8 cellular contexts compared by ENCODE assay signal in the genomic region with DNA sequence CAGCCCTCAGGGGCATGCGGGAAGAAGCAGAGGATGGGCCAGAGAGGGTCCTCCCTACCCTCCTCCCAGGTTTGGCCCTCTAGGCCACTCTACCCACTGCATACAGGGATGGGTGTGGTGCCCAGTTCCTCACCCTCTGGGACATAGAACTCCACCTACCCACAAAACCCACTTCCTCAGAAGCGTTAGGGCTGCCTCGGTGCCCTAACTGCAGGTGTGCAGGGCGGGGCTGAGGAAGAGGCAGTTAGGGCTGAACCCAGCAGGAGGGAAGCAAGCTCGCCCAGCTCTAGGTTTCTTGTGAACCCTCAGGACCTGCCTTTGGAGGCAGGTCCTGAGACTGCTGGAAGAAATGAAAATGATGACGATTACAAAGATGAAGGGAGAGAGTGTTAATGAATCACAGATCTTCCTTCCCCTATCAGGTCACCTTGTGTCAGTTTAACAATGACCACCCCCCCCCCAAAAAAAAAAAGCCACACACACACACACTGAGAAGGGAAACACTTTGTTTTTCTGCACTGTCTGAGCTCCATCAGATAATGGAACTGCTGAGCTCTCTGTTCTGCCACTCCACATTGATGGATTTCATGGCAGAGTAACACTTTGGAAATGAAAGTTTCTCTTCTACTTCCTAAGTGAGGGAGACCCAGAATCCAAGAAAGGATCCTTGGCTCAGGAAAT.
DNase-seq lines count a peak whose midpoint lies in the region; ATAC-seq lines count a peak whose summit lies in the region.

No MANE protein-coding gene starts in this region.

- DNase-seq in stimulated activated CD4-positive, alpha-beta T cell treated with anti-CD3 and anti-CD28 coated beads, Interleukin-1b, Interleukin-23, amount 100 ng/mL, for 48 hours = peak; percentile 54
- no peak for DNase-seq in stimulated activated CD4-positive, alpha-beta T cell treated with anti-CD3 and anti-CD28 coated beads, Interleukin-12 subunit alpha, Interleukin-12 subunit beta, amount 100 ng/mL, for 4 hours
- DNase-seq in activated T-cell treated with anti-CD3 and anti-CD28 coated beads, Interleukin-2, amount 50 U/mL, for 1 hour = peak; percentile 78
- DNase-seq in naive B cell (peak; percentile 92), SKM-1 (lab: John Stamatoyannopoulos, UW; ENCODE audit: unreplicated experiment) (no peak), NCI-H345 (lab: John Stamatoyannopoulos, UW) (no peak), OCI-M1 (lab: John Stamatoyannopoulos, UW) (no peak)

- peak; percentile 92 for ATAC-seq in naive B cell (ENCODE audit: low read depth in 2 of 2)

- peaks cover 0 to 6% (median 1%) of the 10 kb centered on the region in 3 donors for H3K9me3 Mint-ChIP-seq in IgD-negative memory B cell
- H3K9me3 Mint-ChIP-seq in naive B cell = peaks cover 0 to 4% (median 1%) of the 10 kb centered on the region in 7 donors

- peaks cover 49 to 64% (median 50%) of the 10 kb centered on the region in 3 donors for H3K4me1 Mint-ChIP-seq in IgD-negative memory B cell
- H3K4me1 Mint-ChIP-seq in naive B cell = peaks cover 68 to 91% (median 82%) of the 10 kb centered on the region in 3 donors

- peaks cover 1% of the 10 kb centered on the region for H3K27me3 Mint-ChIP-seq in IgD-negative memory B cell
- H3K27me3 Mint-ChIP-seq in naive B cell = no peaks in the 10 kb centered on the region

- peak overlapping the region; percentile 55 to 92 (median 79) for H3K4me3 Mint-ChIP-seq in IgD-negative memory B cell
- peak overlapping the region; percentile 59 to 90 (median 82) for H3K4me3 Mint-ChIP-seq in naive B cell

- peak overlapping the region; percentile 93 to 98 (median 97) for H3K27ac Mint-ChIP-seq in IgD-negative memory B cell
- peak overlapping the region; percentile 97 to 99 (median 98) for H3K27ac Mint-ChIP-seq in naive B cell

- H3K36me3 Mint-ChIP-seq in IgD-negative memory B cell (peaks cover 5% of the 10 kb centered on the region), naive B cell (no peaks in the 10 kb centered on the region)

Comparison
In these comparisons a context has a peak if more than half of its experiments do, and no peak if none do; other contexts are left out.
1. DNase-seq: peak in stimulated activated CD4-positive, alpha-beta T cell treated with anti-CD3 and anti-CD28 coated beads, Interleukin-1b, Interleukin-23, amount 100 ng/mL, for 48 hours (single experiment), activated T-cell treated with anti-CD3 and anti-CD28 coated beads, Interleukin-2, amount 50 U/mL, for 1 hour (single experiment) and naive B cell (single experiment); none in stimulated activated CD4-positive, alpha-beta T cell treated with anti-CD3 and anti-CD28 coated beads, Interleukin-12 subunit alpha, Interleukin-12 subunit beta, amount 100 ng/mL, for 4 hours (single experiment), SKM-1 (single experiment), NCI-H345 (single experiment) and OCI-M1 (single experiment).